In the genomic region with DNA sequence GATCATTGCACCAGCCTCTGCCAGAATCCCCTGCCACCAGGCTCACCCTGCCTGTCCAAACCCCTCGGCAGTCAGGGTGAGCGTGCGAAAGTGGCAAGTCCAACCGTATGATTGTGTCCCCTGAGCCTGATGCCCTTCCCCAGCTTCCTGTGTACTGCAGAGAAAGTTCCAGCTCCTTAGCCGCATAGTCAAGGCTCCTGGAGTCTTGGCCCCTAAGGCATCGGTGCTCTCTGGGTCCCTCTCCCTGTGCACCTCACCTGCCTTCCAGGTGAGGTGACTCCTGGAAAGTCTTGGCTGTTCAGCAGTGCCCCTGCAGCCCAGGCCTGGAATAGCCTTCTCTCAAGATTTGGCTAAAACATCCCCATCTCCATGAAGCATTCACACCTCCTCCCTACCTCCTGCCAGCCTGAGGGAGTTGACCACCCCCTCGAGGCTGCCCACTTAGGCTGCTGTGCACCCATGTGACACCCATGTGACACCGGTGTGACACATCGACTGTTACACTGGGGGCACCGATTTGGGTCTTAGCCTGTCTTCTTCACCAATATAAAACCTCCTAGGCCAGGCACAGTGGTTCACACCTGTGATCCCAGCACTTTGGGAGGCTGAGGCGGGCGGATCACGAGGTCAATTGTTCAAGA, we compare ENCODE assay signal across 2 cellular contexts.
TF ChIP-seq lines count a peak whose summit lies in the region.

No MANE protein-coding gene starts in this region.

TF ChIP-seq in GM12878, 131 proteins besides CTCF, POLR2A, EP300 and RAD21:
- TF ChIP-seq, protein P1, sequence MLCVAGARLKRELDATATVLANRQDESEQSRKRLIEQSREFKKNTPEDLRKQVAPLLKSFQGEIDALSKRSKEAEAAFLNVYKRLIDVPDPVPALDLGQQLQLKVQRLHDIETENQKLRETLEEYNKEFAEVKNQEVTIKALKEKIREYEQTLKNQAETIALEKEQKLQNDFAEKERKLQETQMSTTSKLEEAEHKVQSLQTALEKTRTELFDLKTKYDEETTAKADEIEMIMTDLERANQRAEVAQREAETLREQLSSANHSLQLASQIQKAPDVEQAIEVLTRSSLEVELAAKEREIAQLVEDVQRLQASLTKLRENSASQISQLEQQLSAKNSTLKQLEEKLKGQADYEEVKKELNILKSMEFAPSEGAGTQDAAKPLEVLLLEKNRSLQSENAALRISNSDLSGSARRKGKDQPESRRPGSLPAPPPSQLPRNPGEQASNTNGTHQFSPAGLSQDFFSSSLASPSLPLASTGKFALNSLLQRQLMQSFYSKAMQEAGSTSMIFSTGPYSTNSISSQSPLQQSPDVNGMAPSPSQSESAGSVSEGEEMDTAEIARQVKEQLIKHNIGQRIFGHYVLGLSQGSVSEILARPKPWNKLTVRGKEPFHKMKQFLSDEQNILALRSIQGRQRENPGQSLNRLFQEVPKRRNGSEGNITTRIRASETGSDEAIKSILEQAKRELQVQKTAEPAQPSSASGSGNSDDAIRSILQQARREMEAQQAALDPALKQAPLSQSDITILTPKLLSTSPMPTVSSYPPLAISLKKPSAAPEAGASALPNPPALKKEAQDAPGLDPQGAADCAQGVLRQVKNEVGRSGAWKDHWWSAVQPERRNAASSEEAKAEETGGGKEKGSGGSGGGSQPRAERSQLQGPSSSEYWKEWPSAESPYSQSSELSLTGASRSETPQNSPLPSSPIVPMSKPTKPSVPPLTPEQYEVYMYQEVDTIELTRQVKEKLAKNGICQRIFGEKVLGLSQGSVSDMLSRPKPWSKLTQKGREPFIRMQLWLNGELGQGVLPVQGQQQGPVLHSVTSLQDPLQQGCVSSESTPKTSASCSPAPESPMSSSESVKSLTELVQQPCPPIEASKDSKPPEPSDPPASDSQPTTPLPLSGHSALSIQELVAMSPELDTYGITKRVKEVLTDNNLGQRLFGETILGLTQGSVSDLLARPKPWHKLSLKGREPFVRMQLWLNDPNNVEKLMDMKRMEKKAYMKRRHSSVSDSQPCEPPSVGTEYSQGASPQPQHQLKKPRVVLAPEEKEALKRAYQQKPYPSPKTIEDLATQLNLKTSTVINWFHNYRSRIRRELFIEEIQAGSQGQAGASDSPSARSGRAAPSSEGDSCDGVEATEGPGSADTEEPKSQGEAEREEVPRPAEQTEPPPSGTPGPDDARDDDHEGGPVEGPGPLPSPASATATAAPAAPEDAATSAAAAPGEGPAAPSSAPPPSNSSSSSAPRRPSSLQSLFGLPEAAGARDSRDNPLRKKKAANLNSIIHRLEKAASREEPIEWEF (IDR thresholded peaks at IDR 0.05; ENCODE audit: insufficient replicate concordance, low read depth, low read length) = no peak
- TF ChIP-seq ZSCAN29 (IDR thresholded peaks at IDR 0.05) = no peak
- no peak for TF ChIP-seq GATAD2B (conservative IDR thresholded peaks at IDR 0.05; ENCODE audit: low read depth)
- no peak for TF ChIP-seq BHLHE40 (IDR thresholded peaks at IDR 0.05; ENCODE audit: borderline replicate concordance in 1 of 2, low read depth in 2 of 2, low read length in 1 of 2)
- TF ChIP-seq HDGF (IDR thresholded peaks at IDR 0.05) = no peak
- no peak for TF ChIP-seq CREM (IDR thresholded peaks at IDR 0.05; ENCODE audit: low read depth)
- TF ChIP-seq, protein P2, sequence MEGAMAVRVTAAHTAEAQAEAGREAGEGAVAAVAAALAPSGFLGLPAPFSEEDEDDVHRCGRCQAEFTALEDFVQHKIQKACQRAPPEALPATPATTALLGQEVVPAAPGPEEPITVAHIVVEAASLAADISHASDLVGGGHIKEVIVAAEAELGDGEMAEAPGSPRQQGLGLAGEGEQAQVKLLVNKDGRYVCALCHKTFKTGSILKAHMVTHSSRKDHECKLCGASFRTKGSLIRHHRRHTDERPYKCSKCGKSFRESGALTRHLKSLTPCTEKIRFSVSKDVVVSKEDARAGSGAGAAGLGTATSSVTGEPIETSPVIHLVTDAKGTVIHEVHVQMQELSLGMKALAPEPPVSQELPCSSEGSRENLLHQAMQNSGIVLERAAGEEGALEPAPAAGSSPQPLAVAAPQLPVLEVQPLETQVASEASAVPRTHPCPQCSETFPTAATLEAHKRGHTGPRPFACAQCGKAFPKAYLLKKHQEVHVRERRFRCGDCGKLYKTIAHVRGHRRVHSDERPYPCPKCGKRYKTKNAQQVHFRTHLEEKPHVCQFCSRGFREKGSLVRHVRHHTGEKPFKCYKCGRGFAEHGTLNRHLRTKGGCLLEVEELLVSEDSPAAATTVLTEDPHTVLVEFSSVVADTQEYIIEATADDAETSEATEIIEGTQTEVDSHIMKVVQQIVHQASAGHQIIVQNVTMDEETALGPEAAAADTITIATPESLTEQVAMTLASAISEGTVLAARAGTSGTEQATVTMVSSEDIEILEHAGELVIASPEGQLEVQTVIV (IDR thresholded peaks at IDR 0.05; ENCODE audit: borderline replicate concordance, partially characterized antibody) = no peak
- no peak for TF ChIP-seq ASH2L (IDR thresholded peaks at IDR 0.05; ENCODE audit: borderline replicate concordance, low read depth)
- TF ChIP-seq, protein P3, sequence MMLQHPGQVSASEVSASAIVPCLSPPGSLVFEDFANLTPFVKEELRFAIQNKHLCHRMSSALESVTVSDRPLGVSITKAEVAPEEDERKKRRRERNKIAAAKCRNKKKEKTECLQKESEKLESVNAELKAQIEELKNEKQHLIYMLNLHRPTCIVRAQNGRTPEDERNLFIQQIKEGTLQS (IDR thresholded peaks at IDR 0.05; ENCODE audit: borderline replicate concordance, extremely low read depth, low read depth, low read length) = no peak
- TF ChIP-seq SMARCA5 (IDR thresholded peaks at IDR 0.05) = no peak
- no peak for TF ChIP-seq BCL11A (IDR thresholded peaks at IDR 0.05; ENCODE audit: low read depth, low read length)
- TF ChIP-seq JUND (IDR thresholded peaks at IDR 0.05; ENCODE audit: low read depth, low read length) = no peak

TF ChIP-seq in HepG2, 621 proteins besides CTCF, POLR2A, EP300 and RAD21:
- TF ChIP-seq ZNF124 (CRISPR knock-in tag; IDR thresholded peaks at IDR 0.05) (no peak), RBAK (CRISPR knock-in tag; IDR thresholded peaks at IDR 0.05) (no peak)
